In genomic region chr3:108114423-108115065, GRCh38 we compare ENCODE assay signal across 14 cellular contexts.
"Had no signal": no experiment of that assay in that cellular context is flagged by ENCODE, and none has a peak within 500 bp of the region (broad histone marks: within the 10 kb centered on the region; RNA-seq: fewer than 3 reads in every experiment).

No MANE protein-coding gene starts in this region.

- H3K4me3 Mint-ChIP-seq: activated CD4-positive, alpha-beta memory T cell treated with anti-CD3 and anti-CD28 coated beads, Interleukin-2, amount 10 ng/mL, durations not matched to agents 7 days and 5 days; activated CD8-positive, alpha-beta memory T cell treated with anti-CD3 and anti-CD28 coated beads, Interleukin-2, amount 10 ng/mL, durations not matched to agents 7 days and 5 days; activated naive CD8-positive, alpha-beta T cell; naive thymus-derived CD8-positive, alpha-beta T cell had no signal

- H3K9me3 Mint-ChIP-seq: naive thymus-derived CD8-positive, alpha-beta T cell had no signal

- H3K27ac ChIP-seq: esophagus muscularis mucosa, thyroid gland, uterus had no signal

- H3K4me3 ChIP-seq: esophagus muscularis mucosa, thyroid gland, uterus had no signal

- DNase-seq: activated CD4-positive, alpha-beta memory T cell treated with anti-CD3 and anti-CD28 coated beads, Interleukin-2, amount 10 ng/mL, durations not matched to agents 7 days and 5 days; activated CD4-positive, alpha-beta T cell treated with anti-CD3 and anti-CD28 coated beads for 4 hours; activated CD8-positive, alpha-beta memory T cell treated with anti-CD3 and anti-CD28 coated beads, Interleukin-2, amount 10 ng/mL, durations not matched to agents 7 days and 5 days; amniotic stem cell; mesendoderm; naive thymus-derived CD8-positive, alpha-beta T cell; stimulated activated CD4-positive, alpha-beta T cell treated with anti-CD3 and anti-CD28 coated beads, Interleukin-12 subunit alpha, Interleukin-12 subunit beta, amount 100 ng/mL, for 4 hours; stimulated activated CD4-positive, alpha-beta T cell treated with anti-CD3 and anti-CD28 coated beads, Interleukin-1b, Interleukin-23, amount 100 ng/mL, for 48 hours; stimulated activated CD8-positive, alpha-beta memory T cell treated with anti-CD3 and anti-CD28 coated beads, Interleukin-4, amount 100 ng/mL, for 48 hours; stimulated activated naive CD4-positive, alpha-beta T cell; thyroid gland; uterus had no signal

- ATAC-seq: activated CD8-positive, alpha-beta memory T cell treated with anti-CD3 and anti-CD28 coated beads, Interleukin-2, amount 10 ng/mL, durations not matched to agents 7 days and 5 days; naive thymus-derived CD8-positive, alpha-beta T cell had no signal

- H3K27ac Mint-ChIP-seq: activated CD4-positive, alpha-beta memory T cell treated with anti-CD3 and anti-CD28 coated beads, Interleukin-2, amount 10 ng/mL, durations not matched to agents 7 days and 5 days; activated CD8-positive, alpha-beta memory T cell treated with anti-CD3 and anti-CD28 coated beads, Interleukin-2, amount 10 ng/mL, durations not matched to agents 7 days and 5 days; activated naive CD8-positive, alpha-beta T cell had no signal

- H3K36me3 Mint-ChIP-seq: activated CD8-positive, alpha-beta memory T cell treated with anti-CD3 and anti-CD28 coated beads, Interleukin-2, amount 10 ng/mL, durations not matched to agents 7 days and 5 days; activated naive CD8-positive, alpha-beta T cell; naive thymus-derived CD8-positive, alpha-beta T cell had no signal

- H3K27me3 ChIP-seq: esophagus muscularis mucosa, thyroid gland, uterus had no signal

- H3K27me3 Mint-ChIP-seq: activated naive CD8-positive, alpha-beta T cell; naive thymus-derived CD8-positive, alpha-beta T cell had no signal
